8 cellular contexts compared by ENCODE assay signal in genomic region chr7:99392659-99393362, GRCh38. TPM values are rescaled to one million over a fixed set of nuclear protein-coding genes. Genes with fewer than 3 reads are reported as not detected.
DNase-seq lines count a peak whose midpoint lies in the region; ATAC-seq and TF ChIP-seq lines count a peak whose summit lies in the region.

No MANE protein-coding gene starts in this region.

- CTCF ChIA-PET in AG04450 (lab: Charles Lee), result interaction anchor here (0.6 kb wide), 1 partner anchor 11 kb away, joined by 3 read pairs; no protein-coding TSS in a partner anchor

- peak; percentile 59 for ATAC-seq in GM21786 (IDR thresholded peaks at IDR 0.05; ENCODE audit: unreplicated experiment)
- ATAC-seq in naive thymus-derived CD8-positive, alpha-beta T cell, result peak; percentile 95 to 96
- no peak for ATAC-seq in HG03139 (IDR thresholded peaks at IDR 0.05; ENCODE audit: unreplicated experiment)

- peak overlapping the region; percentile 31 for H3K27ac ChIP-seq in AG04450 (ENCODE audit: low read depth, low read length)

- H3K9me3 Mint-ChIP-seq in naive thymus-derived CD8-positive, alpha-beta T cell, result no peaks in the 10 kb centered on the region
- H3K9me3 Mint-ChIP-seq in stimulated activated naive CD8-positive, alpha-beta T cell treated with anti-CD3 and anti-CD28 coated beads, Interleukin-15, Interleukin-2, amounts not matched to agents 100 ng/mL and 50 ng/mL, for 24 hours, result no peaks in the 10 kb centered on the region

- POLR2A ChIA-PET in AG04450 (lab: Yijun Ruan, JAX), result interaction anchor here (0.9 to 1.9 kb wide), 3 partner anchors 16 to 30 kb away, joined by 3 to 9 read pairs (median 4); partner anchors contain the start of genes BUD31 and PDAP1
- POLR2A ChIA-PET in naive thymus-derived CD8-positive, alpha-beta T cell (lab: Charles Lee), result interaction anchor here (0.5 to 6.2 kb wide), 13 partner anchors 10 to 108 kb away, joined by 3 to 95 read pairs (median 5); partner anchors contain the start of genes ARPC1A, ARPC1B, BUD31 and CPSF4

- no peak for TF ChIP-seq CTCF in AG04450 (IDR thresholded peaks at IDR 0.05; ENCODE audit: low read depth, low read length)

- peaks cover 1 to 26% (median 23%) of the 10 kb centered on the region in 4 donors for H3K4me1 Mint-ChIP-seq in naive thymus-derived CD8-positive, alpha-beta T cell
- peaks cover 23% of the 10 kb centered on the region for H3K4me1 Mint-ChIP-seq in stimulated activated naive CD8-positive, alpha-beta T cell treated with anti-CD3 and anti-CD28 coated beads, Interleukin-15, Interleukin-2, amounts not matched to agents 100 ng/mL and 50 ng/mL, for 24 hours (ENCODE audit: low read depth)

- peak overlapping the region; percentile 77 to 93 (median 85) for H3K4me3 Mint-ChIP-seq in naive thymus-derived CD8-positive, alpha-beta T cell
- H3K4me3 Mint-ChIP-seq in stimulated activated naive CD8-positive, alpha-beta T cell treated with anti-CD3 and anti-CD28 coated beads, Interleukin-15, Interleukin-2, amounts not matched to agents 100 ng/mL and 50 ng/mL, for 24 hours, result peak overlapping the region; percentile 62

- no peak for TF ChIP-seq POLR2A in erythroblast (IDR thresholded peaks at IDR 0.05; ENCODE audit: low read length)

- peaks cover 0 to 90% (median 3%) of the 10 kb centered on the region in 3 donors for H3K36me3 Mint-ChIP-seq in naive thymus-derived CD8-positive, alpha-beta T cell
- H3K36me3 Mint-ChIP-seq in stimulated activated naive CD8-positive, alpha-beta T cell treated with anti-CD3 and anti-CD28 coated beads, Interleukin-15, Interleukin-2, amounts not matched to agents 100 ng/mL and 50 ng/mL, for 24 hours (ENCODE audit: low read depth), result peaks cover 57% of the 10 kb centered on the region

- H3K27me3 Mint-ChIP-seq in naive thymus-derived CD8-positive, alpha-beta T cell, result no peaks in the 10 kb centered on the region
- no peaks in the 10 kb centered on the region for H3K27me3 Mint-ChIP-seq in stimulated activated naive CD8-positive, alpha-beta T cell treated with anti-CD3 and anti-CD28 coated beads, Interleukin-15, Interleukin-2, amounts not matched to agents 100 ng/mL and 50 ng/mL, for 24 hours

- peak overlapping the region; percentile 42 for H3K4me3 ChIP-seq in AG04450 (ENCODE audit: low read depth, low read length)

- no peaks in the 10 kb centered on the region; the same call in 1 of the 2 replicates for H3K9me3 ChIP-seq in AG04450 (ENCODE audit: control insufficient read depth, insufficient read depth, low read length)

- no peaks in the 10 kb centered on the region for H3K27me3 ChIP-seq in AG04450 (ENCODE audit: control insufficient read depth, insufficient read depth, low read length)

- DNase-seq in AG04450 (ENCODE audit: low read depth, low spot score), result no peak
- peak; percentile 62 for DNase-seq in NCI-H510A (lab: John Stamatoyannopoulos, UW)
- peak; percentile 72 for DNase-seq in activated T-cell treated with anti-CD3 and anti-CD28 coated beads for 24 hours (ENCODE audit: low read depth)
- DNase-seq in erythroblast (lab: John Stamatoyannopoulos, UW), result peak; percentile 77 to 81
- peak; percentile 68 to 93 (median 84) for DNase-seq in naive thymus-derived CD8-positive, alpha-beta T cell

- peak overlapping the region; percentile 80 to 97 (median 94) for H3K27ac Mint-ChIP-seq in naive thymus-derived CD8-positive, alpha-beta T cell
- H3K27ac Mint-ChIP-seq in stimulated activated naive CD8-positive, alpha-beta T cell treated with anti-CD3 and anti-CD28 coated beads, Interleukin-15, Interleukin-2, amounts not matched to agents 100 ng/mL and 50 ng/mL, for 24 hours, result peak overlapping the region; percentile 83

RNA-seq across cellular contexts. Expression of gene PDAP1, which starts 15.6 kb away (rescaled TPM):
- polyA plus RNA-seq in AG04450 (2011; rRNA removed), result 60.2 and 68.1 TPM in 2 replicates
- polyA minus RNA-seq in AG04450 (2011; rRNA and poly(A)+ RNA removed), result 19.4 and 24.3 TPM in 2 replicates
- total RNA-seq in naive thymus-derived CD8-positive, alpha-beta T cell, result 10 to 100 TPM; 70.2 to 75.1 TPM
- polyA plus RNA-seq in naive thymus-derived CD8-positive, alpha-beta T cell, result 10 to 100 TPM; 24.0 to 35.6 (median 33.4) TPM

RNA-seq across cellular contexts. Expression of gene BUD31, which starts 16.0 kb away (rescaled TPM):
- 82.3 and 96.8 TPM in 2 replicates for polyA plus RNA-seq in AG04450 (2011; rRNA removed)
- polyA minus RNA-seq in AG04450 (2011; rRNA and poly(A)+ RNA removed), result 30.8 and 32.2 TPM in 2 replicates
- total RNA-seq in naive thymus-derived CD8-positive, alpha-beta T cell, result 10 to 100 TPM; 61.7 to 74.6 TPM
- 100 to 1,000 TPM; 151 to 216 (median 170) TPM for polyA plus RNA-seq in naive thymus-derived CD8-positive, alpha-beta T cell

RNA-seq across cellular contexts. Expression of gene ARPC1B, which starts 18.3 kb away (rescaled TPM):
- polyA plus RNA-seq in AG04450 (2011; rRNA removed), result 190 and 245 TPM in 2 replicates
- 69.5 and 83.5 TPM in 2 replicates for polyA minus RNA-seq in AG04450 (2011; rRNA and poly(A)+ RNA removed)
- 100 to 1,000 TPM; 165 to 170 TPM for total RNA-seq in naive thymus-derived CD8-positive, alpha-beta T cell
- polyA plus RNA-seq in naive thymus-derived CD8-positive, alpha-beta T cell, result 100 to 1,000 TPM; 597 to 712 (median 662) TPM

RNA-seq across cellular contexts. Expression of gene PTCD1, which starts 45.8 kb away (rescaled TPM):
- polyA plus RNA-seq in AG04450 (2011; rRNA removed), result 2.7 and 3.0 TPM in 2 replicates
- 3.5 and 3.9 TPM in 2 replicates for polyA minus RNA-seq in AG04450 (2011; rRNA and poly(A)+ RNA removed)
- total RNA-seq in naive thymus-derived CD8-positive, alpha-beta T cell, result 10 to 100 TPM; 11.5 to 13.8 TPM
- polyA plus RNA-seq in naive thymus-derived CD8-positive, alpha-beta T cell, result 1 to 10 TPM; 2.0 to 3.9 (median 3.2) TPM

RNA-seq across cellular contexts. Expression of gene CPSF4, which starts 45.9 kb away (rescaled TPM):
- 27.6 and 32.2 TPM in 2 replicates for polyA plus RNA-seq in AG04450 (2011; rRNA removed)
- polyA minus RNA-seq in AG04450 (2011; rRNA and poly(A)+ RNA removed), result 38.0 and 52.1 TPM in 2 replicates
- total RNA-seq in naive thymus-derived CD8-positive, alpha-beta T cell, result 10 to 100 TPM; 48.6 to 55.2 TPM
- polyA plus RNA-seq in naive thymus-derived CD8-positive, alpha-beta T cell, result 10 to 100 TPM; 22.9 to 31.3 (median 28.1) TPM
